21 cellular contexts compared by ENCODE assay signal in the genomic region with DNA sequence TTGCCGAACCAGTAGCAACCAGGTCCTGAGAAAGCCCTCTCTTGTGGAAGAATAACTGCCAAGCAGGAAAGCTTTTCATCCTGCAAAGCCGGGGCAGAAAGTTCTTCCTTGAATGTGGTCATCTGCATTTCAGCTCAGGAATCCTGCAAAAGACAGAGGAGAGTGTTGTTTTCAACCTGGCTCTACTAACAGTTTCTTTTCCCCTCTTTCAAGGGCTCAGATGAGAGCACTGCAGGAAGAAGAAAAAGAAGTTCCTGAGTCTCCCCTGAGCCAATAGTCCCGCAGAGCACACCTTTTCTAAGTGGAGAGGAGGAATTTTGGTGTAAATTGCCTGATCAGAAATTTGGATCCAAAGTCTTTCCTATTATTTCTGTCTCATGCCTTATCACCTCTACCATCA. TPM values are rescaled to one million over a fixed set of nuclear protein-coding genes. Genes with fewer than 3 reads are reported as not detected.
"Had no signal": no experiment of that assay in that cellular context is flagged by ENCODE, and none has a peak within 500 bp of the region (broad histone marks: within the 10 kb centered on the region; RNA-seq: fewer than 3 reads in every experiment).

No MANE protein-coding gene starts in this region.

- H3K4me3 Mint-ChIP-seq: activated T-cell treated with anti-CD3 and anti-CD28 coated beads, Interleukin-2, amount 50 U/mL, for 4 hours had no signal

- DNase-seq: activated gamma-delta T cell; activated T-cell treated with anti-CD3 and anti-CD28 coated beads, Interleukin-2, amount 50 U/mL, for 4 hours; anterior cingulate cortex; left ventricle myocardium inferior; mesenchymal stem cell; right cardiac atrium; small intestine; stimulated activated CD4-positive, alpha-beta T cell treated with anti-CD3 and anti-CD28 coated beads, Interleukin-4, amount 100 ng/mL, for 24 hours; stimulated activated CD8-positive, alpha-beta memory T cell treated with anti-CD3 and anti-CD28 coated beads, Interleukin-4, amount 100 ng/mL, for 48 hours; stomach; SW 1271; testis; upper lobe of right lung had no signal

- FAIRE-seq: small intestine had no signal

- H3K4me3 ChIP-seq: left ventricle myocardium inferior, stomach, testis, upper lobe of right lung had no signal

- H3K36me3 ChIP-seq: left ventricle myocardium inferior, stomach, upper lobe of right lung had no signal

- H3K27ac ChIP-seq: left ventricle myocardium inferior, stomach, testis, upper lobe of right lung had no signal

- H3K9me3 Mint-ChIP-seq: activated naive CD4-positive, alpha-beta T cell treated with anti-CD3 and anti-CD28 coated beads, Interleukin-2, amount 50 U/mL, for 72 hours; activated T-cell treated with anti-CD3 and anti-CD28 coated beads, Interleukin-2, amount 50 U/mL, for 4 hours had no signal

- ATAC-seq: activated CD4-positive, CD25-positive, alpha-beta regulatory T cell treated with anti-CD3 and anti-CD28 coated beads, Interleukin-2, amount 50 U/mL, for 24 hours; activated naive CD4-positive, alpha-beta T cell treated with anti-CD3 and anti-CD28 coated beads, Interleukin-2, amount 50 U/mL, for 72 hours; activated T-cell treated with anti-CD3 and anti-CD28 coated beads, Interleukin-2, amount 50 U/mL, for 4 hours; esophagus mucosa; right cardiac atrium; upper lobe of right lung had no signal

- H3K9me3 ChIP-seq: left ventricle myocardium inferior, stomach, testis, upper lobe of right lung had no signal

- H3K36me3 Mint-ChIP-seq: activated naive CD4-positive, alpha-beta T cell treated with anti-CD3 and anti-CD28 coated beads, Interleukin-2, amount 50 U/mL, for 72 hours had no signal

- H3K4me1 ChIP-seq: left ventricle myocardium inferior, stomach, testis, upper lobe of right lung had no signal

- H3K27me3 ChIP-seq: stomach, testis, upper lobe of right lung had no signal

- H3K27ac Mint-ChIP-seq: activated naive CD4-positive, alpha-beta T cell treated with anti-CD3 and anti-CD28 coated beads, Interleukin-2, amount 50 U/mL, for 72 hours; progenitor cell of endocrine pancreas had no signal

RNA-seq across cellular contexts. Expression of a gene that starts 10.7 kb away (rescaled TPM):
- total RNA-seq: chondrocyte had no signal
- polyA plus RNA-seq: neural cell had no signal

RNA-seq across cellular contexts. Expression of a gene that starts 48.9 kb away (rescaled TPM):
- total RNA-seq: chondrocyte, esophagus mucosa, kidney epithelial cell had no signal
- polyA plus RNA-seq: neural cell had no signal

RNA-seq across cellular contexts. Expression of a gene that starts 58.2 kb away (rescaled TPM):
- total RNA-seq: chondrocyte, dermis microvascular lymphatic vessel endothelial cell, progenitor cell of endocrine pancreas had no signal
- polyA plus RNA-seq: neural cell had no signal
